ENCODE assay signal across 2 cellular contexts in genomic region chr10:52818019-52818418, GRCh38.
TF ChIP-seq lines count a peak whose summit lies in the region.

No MANE protein-coding gene starts in this region.

TF ChIP-seq in GM23338, 12 proteins besides CTCF, POLR2A, EP300 and RAD21:
- TF ChIP-seq NANOG (IDR thresholded peaks at IDR 0.05; ENCODE audit: borderline replicate concordance) = peak; percentile 58; the same call in 1 of the 2 replicates
- no peak for TF ChIP-seq ZNF462 (CRISPR knock-in tag; IDR thresholded peaks at IDR 0.05)

TF ChIP-seq in IMR-90, 13 proteins besides CTCF, POLR2A, EP300 and RAD21:
- TF ChIP-seq ELK1 (IDR thresholded peaks at IDR 0.05; ENCODE audit: borderline replicate concordance, low read depth, low read length) (no peak), SMC3 (IDR thresholded peaks at IDR 0.05; ENCODE audit: low read depth, low read length) (peak; percentile 42; the same call in 1 of the 2 replicates)
